ENCODE assay signal across 1 cellular context in the genomic region with DNA sequence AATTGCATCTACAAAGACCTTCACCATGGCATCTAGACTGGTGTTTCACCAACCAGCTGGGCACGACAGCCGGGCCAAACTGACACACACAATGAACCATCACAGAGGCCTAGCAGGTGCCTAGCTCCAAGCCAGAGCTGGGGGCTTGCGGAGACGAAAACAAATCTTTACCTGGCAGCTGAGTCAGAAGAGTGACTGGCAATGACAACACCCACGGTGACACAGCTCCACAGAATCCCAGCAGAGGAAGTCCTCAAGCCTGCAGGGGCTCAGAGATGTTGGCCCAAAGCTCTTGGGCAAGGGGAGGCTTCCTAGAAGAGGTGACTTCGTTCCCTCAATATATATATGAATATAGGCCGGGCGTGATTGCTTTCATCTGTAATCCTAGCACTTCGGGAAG.
A peak's percentile ranks its signal among the peaks of the same experiment; 100 is the strongest.
TF ChIP-seq lines count a peak whose summit lies in the region.

No MANE protein-coding gene starts in this region.

TF ChIP-seq in HEK293, 187 proteins besides CTCF, POLR2A, EP300 and RAD21:
- TF ChIP-seq ZNF621 (tag by site-specific recombination; IDR thresholded peaks at IDR 0.05): no peak
- TF ChIP-seq ZIC2 (tag by site-specific recombination; IDR thresholded peaks at IDR 0.05): peak; percentile 17; the same call in 1 of the 2 replicates
TF ChIP-seq in HEK293: peak in this region for 1.
